26 cellular contexts compared by ENCODE assay signal in the genomic region with DNA sequence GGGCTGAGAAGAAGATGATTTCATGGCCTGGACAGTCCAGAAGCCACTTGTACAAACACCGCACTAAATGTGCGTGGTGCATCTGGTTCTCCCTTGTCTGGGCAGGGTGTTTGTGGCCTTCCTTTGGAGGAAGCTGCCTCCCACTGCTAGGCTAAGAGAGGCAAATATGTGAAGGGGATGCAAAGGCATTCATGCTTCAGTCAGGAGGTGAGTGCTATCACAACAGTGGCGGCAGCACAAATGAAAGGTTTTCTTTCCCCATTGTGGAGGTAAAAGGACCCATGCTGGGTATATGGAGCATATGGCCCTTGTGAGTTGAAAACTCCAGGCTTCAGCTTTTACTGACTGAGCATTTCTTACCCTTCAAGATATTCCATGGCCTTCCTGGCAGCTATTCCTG.
"Had no signal": no experiment of that assay in that cellular context is flagged by ENCODE, and none has a peak within 500 bp of the region (broad histone marks: within the 10 kb centered on the region; RNA-seq: fewer than 3 reads in every experiment).

No MANE protein-coding gene starts in this region.

- H3K27ac ChIP-seq: adrenal gland, breast epithelium, colonic mucosa, dorsolateral prefrontal cortex, esophagus muscularis mucosa, right lobe of liver, skin epidermis, testis, vagina had no signal

- H3K36me3 ChIP-seq: adrenal gland, breast epithelium, colonic mucosa, esophagus muscularis mucosa, right lobe of liver, vagina had no signal

- ATAC-seq: activated T-cell treated with anti-CD3 and anti-CD28 coated beads, Interleukin-2, amount 50 U/mL, for 4 hours; effector memory CD8-positive, alpha-beta T cell; left colon; mucosa of descending colon; stimulated activated naive B cell treated with anti-CD40 and anti-IgM and Interleukin-4, amounts not matched to agents 10 μg/mL and 1 μg/mL and 100 μg/mL, for 72 hours had no signal

- H3K4me1 ChIP-seq: adrenal gland, breast epithelium, colonic mucosa, right lobe of liver, testis, vagina had no signal

- H3K9me3 ChIP-seq: adrenal gland, breast epithelium, colonic mucosa, esophagus muscularis mucosa, mucosa of descending colon, right lobe of liver, testis, vagina had no signal

- H3K4me3 ChIP-seq: adrenal gland, breast epithelium, colonic mucosa, dorsolateral prefrontal cortex, esophagus muscularis mucosa, mucosa of descending colon, right lobe of liver, skin epidermis, testis, vagina had no signal

- DNase-seq: activated B cell treated with CpG ODN at 0.5 μM for 24 hours; activated CD4-positive, alpha-beta T cell treated with anti-CD3 and anti-CD28 coated beads for 4 hours; activated CD4-positive, alpha-beta T cell treated with anti-CD3 and anti-CD28 coated beads, Interleukin-2, amount 50 U/mL, for 48 hours; activated CD8-positive, alpha-beta memory T cell treated with anti-CD3 and anti-CD28 coated beads, Interleukin-2, amount 50 U/mL, for 48 hours; activated naive CD4-positive, alpha-beta T cell; activated T-cell treated with anti-CD3 and anti-CD28 coated beads, Interleukin-2, amount 50 U/mL, for 4 hours; adrenal gland; colonic mucosa; dorsolateral prefrontal cortex; effector memory CD8-positive, alpha-beta T cell; hypothalamus; left colon; mucosa of descending colon; nephron progenitor cell; posterior cingulate gyrus; right lobe of liver; stimulated activated CD4-positive, alpha-beta T cell treated with anti-CD3 and anti-CD28 coated beads, Interleukin-15, amount 100 ng/mL, for 24 hours; stimulated activated naive B cell treated with anti-CD40 and anti-IgM and Interleukin-4, amounts not matched to agents 10 μg/mL and 1 μg/mL and 100 μg/mL, for 72 hours; T1000; testis had no signal

- FAIRE-seq: frontal cortex, keratinocyte had no signal

- H3K27me3 ChIP-seq: adrenal gland, breast epithelium, colonic mucosa, dorsolateral prefrontal cortex, esophagus muscularis mucosa, right lobe of liver, testis, vagina had no signal
